In genomic region chr6:530425-530824, GRCh38 we compare ENCODE assay signal across 16 cellular contexts.
DNase-seq lines count a peak whose midpoint lies in the region; ATAC-seq and TF ChIP-seq lines count a peak whose summit lies in the region.
"Had no signal": no experiment of that assay in that cellular context is flagged by ENCODE, and none has a peak within 500 bp of the region (broad histone marks: within the 10 kb centered on the region; RNA-seq: fewer than 3 reads in every experiment).

No MANE protein-coding gene starts in this region.

- no peak overlapping the region for H3K27ac ChIP-seq in BLaER1

- H3K4me3 ChIP-seq in BLaER1: no peak overlapping the region

- peaks cover 4 to 7% of the 10 kb centered on the region in 2 donors for H3K36me3 Mint-ChIP-seq in activated T-cell treated with anti-CD3 and anti-CD28 coated beads, Interleukin-2, amount 50 U/mL, for 72 hours (ENCODE audit: insufficient read depth in 2 of 2)
- peaks cover 22% of the 10 kb centered on the region for H3K36me3 Mint-ChIP-seq in activated naive CD8-positive, alpha-beta T cell treated with anti-CD3 and anti-CD28 coated beads for 36 hours
- H3K36me3 Mint-ChIP-seq in nephron progenitor cell (ENCODE audit: low read depth): peaks cover 10% of the 10 kb centered on the region

- H3K4me1 Mint-ChIP-seq in activated T-cell treated with anti-CD3 and anti-CD28 coated beads, Interleukin-2, amount 50 U/mL, for 72 hours (ENCODE audit: low read depth): peaks cover 24% of the 10 kb centered on the region
- peaks cover 8% of the 10 kb centered on the region for H3K4me1 Mint-ChIP-seq in activated naive CD8-positive, alpha-beta T cell treated with anti-CD3 and anti-CD28 coated beads for 36 hours
- H3K4me1 Mint-ChIP-seq in nephron progenitor cell: peaks cover 7% of the 10 kb centered on the region

- peaks cover 10% of the 10 kb centered on the region for H3K4me1 ChIP-seq in BLaER1

- ATAC-seq in activated T-cell treated with anti-CD3 and anti-CD28 coated beads, Interleukin-2, amount 50 U/mL, for 72 hours (replicated peaks in 1 of 2): no peak
- ATAC-seq in HG02623 (IDR thresholded peaks at IDR 0.05; ENCODE audit: unreplicated experiment) (no peak), HG03280 (IDR thresholded peaks at IDR 0.05; ENCODE audit: unreplicated experiment) (no peak)

- TF ChIP-seq CTCF in nephron progenitor cell (IDR thresholded peaks at IDR 0.05): no peak

- H3K9me3 Mint-ChIP-seq in activated T-cell treated with anti-CD3 and anti-CD28 coated beads, Interleukin-2, amount 50 U/mL, for 72 hours: no peaks in the 10 kb centered on the region
- no peaks in the 10 kb centered on the region for H3K9me3 Mint-ChIP-seq in activated naive CD8-positive, alpha-beta T cell treated with anti-CD3 and anti-CD28 coated beads for 36 hours
- no peaks in the 10 kb centered on the region for H3K9me3 Mint-ChIP-seq in nephron progenitor cell
- H3K9me3 Mint-ChIP-seq: CD4-positive, alpha-beta T cell; HFFc6 had no signal

- H4K20me1 ChIP-seq in BLaER1: no peaks in the 10 kb centered on the region

- peak overlapping the region; percentile 21; the same call in 1 of the 2 replicates for H3K4me2 ChIP-seq in BLaER1

- H3K9me3 ChIP-seq in BLaER1: peaks cover 4% of the 10 kb centered on the region; the same call in 1 of the 2 replicates

- H3K27me3 Mint-ChIP-seq in activated T-cell treated with anti-CD3 and anti-CD28 coated beads, Interleukin-2, amount 50 U/mL, for 72 hours (ENCODE audit: low read depth): no peaks in the 10 kb centered on the region
- H3K27me3 Mint-ChIP-seq in activated naive CD8-positive, alpha-beta T cell treated with anti-CD3 and anti-CD28 coated beads for 36 hours: no peaks in the 10 kb centered on the region
- no peaks in the 10 kb centered on the region for H3K27me3 Mint-ChIP-seq in nephron progenitor cell (ENCODE audit: low read depth, poor library complexity)
- H3K27me3 Mint-ChIP-seq: CD4-positive, alpha-beta T cell had no signal

- peak overlapping the region; percentile 3 for H3K27ac Mint-ChIP-seq in activated T-cell treated with anti-CD3 and anti-CD28 coated beads, Interleukin-2, amount 50 U/mL, for 72 hours
- peak overlapping the region; percentile 1 for H3K27ac Mint-ChIP-seq in activated naive CD8-positive, alpha-beta T cell treated with anti-CD3 and anti-CD28 coated beads for 36 hours
- H3K27ac Mint-ChIP-seq in nephron progenitor cell: peak overlapping the region; percentile 9
- H3K27ac Mint-ChIP-seq: CD4-positive, alpha-beta T cell; HFFc6 had no signal

- H3K9ac ChIP-seq in BLaER1: no peak overlapping the region

- no peaks in the 10 kb centered on the region for H3K27me3 ChIP-seq in BLaER1

- no peak for DNase-seq in activated T-cell treated with anti-CD3 and anti-CD28 coated beads, Interleukin-2, amount 50 U/mL, for 72 hours
- no peak for DNase-seq in activated T-cell treated with anti-CD3 and anti-CD28 coated beads, Interleukin-2, amount 50 U/mL, for 1 hour
- no peak for DNase-seq in activated naive CD8-positive, alpha-beta T cell treated with anti-CD3 and anti-CD28 coated beads for 36 hours
- DNase-seq in nephron progenitor cell: no peak
- no peak for DNase-seq in effector CD4-positive, alpha-beta T cell
- DNase-seq: 8988T; AML-193; C1 segment of cervical spinal cord; Calu3; CD4-positive, alpha-beta T cell; DMS 273 treated with DMSO at 0.1 percent for 48 hours; HCEC 1CT; HFFc6 had no signal

- peaks cover 20% of the 10 kb centered on the region; the same call in 1 of the 2 replicates for H3K36me3 ChIP-seq in BLaER1

- H3K4me3 Mint-ChIP-seq in activated T-cell treated with anti-CD3 and anti-CD28 coated beads, Interleukin-2, amount 50 U/mL, for 72 hours: no peak overlapping the region
- H3K4me3 Mint-ChIP-seq in activated naive CD8-positive, alpha-beta T cell treated with anti-CD3 and anti-CD28 coated beads for 36 hours: no peak overlapping the region
- H3K4me3 Mint-ChIP-seq in nephron progenitor cell: no peak overlapping the region
- H3K4me3 Mint-ChIP-seq: CD4-positive, alpha-beta T cell; HFFc6 had no signal
